Comparison of ENCODE assay signal across 1 cellular context in the genomic region with DNA sequence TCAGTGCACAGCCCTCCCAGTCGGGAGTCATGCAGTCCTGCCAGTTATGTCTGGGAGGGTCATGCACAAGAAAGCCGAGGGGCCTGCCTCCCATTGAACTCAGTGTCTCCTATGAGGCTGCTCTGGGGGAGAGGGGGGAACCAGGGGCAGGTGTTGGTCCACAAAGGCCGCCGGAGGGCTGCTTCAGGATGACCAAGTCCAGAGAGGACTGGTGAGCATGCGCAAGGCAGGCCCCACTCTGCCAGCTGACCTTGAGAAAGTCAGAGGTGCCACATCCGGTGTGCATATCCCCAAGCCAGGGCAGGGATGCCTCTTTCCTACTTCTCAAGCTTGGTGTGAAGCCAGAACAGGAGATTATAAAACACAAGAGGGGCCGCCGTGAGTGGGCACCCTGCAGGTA.
TF ChIP-seq lines count a peak whose summit lies in the region.

No MANE protein-coding gene starts in this region.

TF ChIP-seq in K562, 482 proteins besides CTCF, POLR2A, EP300 and RAD21:
- TF ChIP-seq ZNF584 (CRISPR knock-in tag; IDR thresholded peaks at IDR 0.05; ENCODE audit: low read depth) (no peak), NRF1 (conservative IDR thresholded peaks at IDR 0.05 in 1 of 2, IDR thresholded peaks at IDR 0.05 in 1 of 2) (peak; percentile 73 to 80)
